ENCODE assay signal across 11 cellular contexts in genomic region chr1:201795066-201795465, GRCh38. TPM values are rescaled to one million over a fixed set of nuclear protein-coding genes. Genes with fewer than 3 reads are reported as not detected.
A peak's percentile ranks its signal among the peaks of the same experiment; 100 is the strongest.
DNase-seq lines count a peak whose midpoint lies in the region; ATAC-seq and TF ChIP-seq lines count a peak whose summit lies in the region.
"Had no signal": no experiment of that assay in that cellular context is flagged by ENCODE, and none has a peak within 500 bp of the region (broad histone marks: within the 10 kb centered on the region; RNA-seq: fewer than 3 reads in every experiment).

No MANE protein-coding gene starts in this region.

- H3K4me3 Mint-ChIP-seq in brain (no peak overlapping the region), osteocyte (ENCODE audit: unreplicated experiment) (no peak overlapping the region)
- H3K4me3 Mint-ChIP-seq: T-helper 1 cell treated with Interleukin-12 subunit alpha and Interleukin-12 subunit beta and Interleukin-4 antibody, amounts not matched to agents 30 μg/mL and 1 μg/mL, for 36 hours had no signal

- ATAC-seq in HG03432 (IDR thresholded peaks at IDR 0.05; ENCODE audit: unreplicated experiment) (no peak), omental fat pad (ENCODE audit: low FRiP score) (no peak)

- H3K9me3 Mint-ChIP-seq in brain (peaks cover 0 to 3% (median 0%) of the 10 kb centered on the region in 5 experiments), osteocyte (ENCODE audit: unreplicated experiment) (no peaks in the 10 kb centered on the region)
- H3K9me3 Mint-ChIP-seq: T-helper 1 cell treated with Interleukin-12 subunit alpha and Interleukin-12 subunit beta and Interleukin-4 antibody, amounts not matched to agents 30 μg/mL and 1 μg/mL, for 36 hours had no signal

- TF ChIP-seq CTCF in brain (conservative IDR thresholded peaks at IDR 0.05) (peak; percentile 41 to 50), osteocyte (IDR thresholded peaks at IDR 0.05) (peak; percentile 65), omental fat pad (IDR thresholded peaks at IDR 0.05) (no peak)

- H3K4me1 Mint-ChIP-seq in brain (peaks cover 31% of the 10 kb centered on the region), osteocyte (ENCODE audit: unreplicated experiment) (peaks cover 36% of the 10 kb centered on the region)

- H3K27ac Mint-ChIP-seq in brain (peak overlapping the region in 3 of 5 experiments; percentile 0 to 49 (median 21)), osteocyte (ENCODE audit: unreplicated experiment) (peak overlapping the region; percentile 27)
- H3K27ac Mint-ChIP-seq: T-helper 1 cell treated with Interleukin-12 subunit alpha and Interleukin-12 subunit beta and Interleukin-4 antibody, amounts not matched to agents 30 μg/mL and 1 μg/mL, for 36 hours had no signal

- H3K27ac ChIP-seq in substantia nigra (ENCODE audit: low read depth, low read length, poor library complexity, severe bottlenecking): no peak overlapping the region
- H3K27ac ChIP-seq: coronary artery, right atrium auricular region had no signal

- H3K36me3 Mint-ChIP-seq in brain (peaks cover 71% of the 10 kb centered on the region), osteocyte (ENCODE audit: unreplicated experiment) (peaks cover 62% of the 10 kb centered on the region)

- H3K27me3 Mint-ChIP-seq in brain (no peaks in the 10 kb centered on the region), osteocyte (ENCODE audit: unreplicated experiment) (no peaks in the 10 kb centered on the region)

- DNase-seq in DMS53 (lab: John Stamatoyannopoulos, UW) (peak; percentile 49), DMS53 treated with DMSO at 0.1 percent for 48 hours (lab: John Stamatoyannopoulos, UW; ENCODE audit: unreplicated experiment) (no peak), NAMALWA (ENCODE audit: low spot score) (peak; percentile 22), osteocyte (ENCODE audit: extremely low spot score, unreplicated experiment) (no peak), substantia nigra (lab: John Stamatoyannopoulos, UW) (no peak), omental fat pad (ENCODE audit: low spot score) (no peak)

RNA-seq across cellular contexts. Expression of gene IPO9, which starts 33.9 kb away (rescaled TPM):
- 108 TPM for polyA plus RNA-seq in brain (ENCODE audit: insufficient read depth, low read depth, low replicate concordance)
- total RNA-seq in osteocyte (63.3 and 65.0 TPM in 2 replicates), omental fat pad (10 to 100 TPM; 13.4 to 19.7 (median 17.4) TPM)

Comparison
In these comparisons a context has a peak if more than half of its experiments do, and no peak if none do; other contexts are left out.
1. DNase-seq: peak in DMS53 (single experiment) and NAMALWA (single experiment); none in DMS53 treated with DMSO at 0.1 percent for 48 hours (single experiment), osteocyte (single experiment), substantia nigra (0 of 49) and omental fat pad (single experiment).
2. CTCF ChIP-seq: peak in brain (2 of 2) and osteocyte (single experiment); none in omental fat pad (0 of 3).